16 cellular contexts compared by ENCODE assay signal in the genomic region with DNA sequence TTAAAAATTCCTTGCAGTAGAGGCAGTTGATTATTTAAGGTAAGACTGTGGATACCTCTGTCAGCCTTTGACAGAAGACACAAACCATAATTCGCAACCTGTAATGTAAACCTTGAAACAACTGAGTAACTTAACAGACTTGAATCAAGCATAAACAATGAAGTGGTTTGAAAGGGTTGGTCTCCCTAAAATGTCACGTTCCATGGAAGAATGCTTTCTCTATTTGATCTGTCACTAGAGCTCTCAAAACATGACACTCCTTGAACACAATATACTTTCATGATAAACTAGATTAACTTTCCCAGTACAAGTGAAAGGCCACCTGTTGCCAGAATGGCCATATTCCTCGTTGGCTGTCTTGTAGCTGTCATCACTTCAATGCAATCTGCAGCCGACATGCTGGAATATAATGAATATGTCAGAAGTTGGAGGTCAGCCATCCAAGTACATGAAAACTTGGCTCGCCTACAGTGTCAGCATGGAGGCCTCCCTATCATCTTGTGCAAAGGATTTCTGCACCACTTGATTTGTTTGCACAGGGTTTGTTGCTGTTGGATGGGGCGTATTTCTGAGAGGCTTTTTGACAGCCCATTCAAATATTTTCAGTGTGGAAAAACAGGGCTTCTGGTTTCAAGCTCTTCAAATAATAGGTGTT.
A peak's percentile ranks its signal among the peaks of the same experiment; 100 is the strongest.
DNase-seq lines count a peak whose midpoint lies in the region; ATAC-seq lines count a peak whose summit lies in the region.
"Had no signal": no experiment of that assay in that cellular context is flagged by ENCODE, and none has a peak within 500 bp of the region (broad histone marks: within the 10 kb centered on the region; RNA-seq: fewer than 3 reads in every experiment).

No MANE protein-coding gene starts in this region.

- peaks cover under 1% of the 10 kb centered on the region for H3K27me3 Mint-ChIP-seq in T-helper 2 cell treated with Interferon-gamma antibody and Interleukin-4, amounts not matched to agents 5 μg/mL and 100 μg/mL, for 36 hours (ENCODE audit: low read depth)
- H3K27me3 Mint-ChIP-seq: activated naive CD8-positive, alpha-beta T cell had no signal

- H3K36me3 Mint-ChIP-seq in T-helper 2 cell treated with Interferon-gamma antibody and Interleukin-4, amounts not matched to agents 5 μg/mL and 100 μg/mL, for 36 hours (ENCODE audit: low read depth), result no peaks in the 10 kb centered on the region
- H3K36me3 Mint-ChIP-seq: activated naive CD8-positive, alpha-beta T cell; stimulated activated effector memory CD8-positive, alpha-beta T cell treated with anti-CD3 and anti-CD28 coated beads, Interleukin-12 subunit alpha, Interleukin-12 subunit beta, amount 100 ng/mL, for 72 hours had no signal

- ATAC-seq in GM19463 (IDR thresholded peaks at IDR 0.05; ENCODE audit: unreplicated experiment) (no peak), GM21717 (IDR thresholded peaks at IDR 0.05; ENCODE audit: unreplicated experiment) (no peak), HG02623 (IDR thresholded peaks at IDR 0.05; ENCODE audit: unreplicated experiment) (no peak)
- ATAC-seq: Panc1; pancreas; stimulated activated effector memory CD8-positive, alpha-beta T cell treated with anti-CD3 and anti-CD28 coated beads, Interleukin-12 subunit alpha, Interleukin-12 subunit beta, amount 100 ng/mL, for 72 hours had no signal

- no peak overlapping the region for H3K4me3 Mint-ChIP-seq in T-helper 2 cell treated with Interferon-gamma antibody and Interleukin-4, amounts not matched to agents 5 μg/mL and 100 μg/mL, for 36 hours
- H3K4me3 Mint-ChIP-seq: activated naive CD8-positive, alpha-beta T cell; stimulated activated effector memory CD8-positive, alpha-beta T cell treated with anti-CD3 and anti-CD28 coated beads, Interleukin-12 subunit alpha, Interleukin-12 subunit beta, amount 100 ng/mL, for 72 hours had no signal

- DNase-seq in DMS153 (lab: John Stamatoyannopoulos, UW) (peak; percentile 50), NCI-H2029 (lab: John Stamatoyannopoulos, UW) (peak; percentile 88), brain pericyte (ENCODE audit: low read depth, low spot score) (peak; percentile 45), iris pigment epithelial cell (ENCODE audit: low read depth) (peak; percentile 59)
- DNase-seq in T-helper 2 cell treated with Interferon-gamma antibody and Interleukin-4, amounts not matched to agents 5 μg/mL and 100 μg/mL, for 36 hours (ENCODE audit: low spot score), result no peak
- DNase-seq: activated CD8-positive, alpha-beta memory T cell treated with anti-CD3 and anti-CD28 coated beads for 24 hours; NCI-H1694; pancreas; stimulated activated CD4-positive, alpha-beta T cell treated with anti-CD3 and anti-CD28 coated beads, Interleukin-2, amount 100 ng/mL, for 24 hours; T1000 had no signal

- H3K9me3 Mint-ChIP-seq in T-helper 2 cell treated with Interferon-gamma antibody and Interleukin-4, amounts not matched to agents 5 μg/mL and 100 μg/mL, for 36 hours, result no peaks in the 10 kb centered on the region
- H3K9me3 Mint-ChIP-seq: stimulated activated effector memory CD8-positive, alpha-beta T cell treated with anti-CD3 and anti-CD28 coated beads, Interleukin-12 subunit alpha, Interleukin-12 subunit beta, amount 100 ng/mL, for 72 hours had no signal

- no peaks in the 10 kb centered on the region for H3K4me1 Mint-ChIP-seq in T-helper 2 cell treated with Interferon-gamma antibody and Interleukin-4, amounts not matched to agents 5 μg/mL and 100 μg/mL, for 36 hours (ENCODE audit: low read depth)
- H3K4me1 Mint-ChIP-seq: stimulated activated effector memory CD8-positive, alpha-beta T cell treated with anti-CD3 and anti-CD28 coated beads, Interleukin-12 subunit alpha, Interleukin-12 subunit beta, amount 100 ng/mL, for 72 hours had no signal

- H3K27ac Mint-ChIP-seq in T-helper 2 cell treated with Interferon-gamma antibody and Interleukin-4, amounts not matched to agents 5 μg/mL and 100 μg/mL, for 36 hours, result no peak overlapping the region
- H3K27ac Mint-ChIP-seq: activated naive CD8-positive, alpha-beta T cell; stimulated activated effector memory CD8-positive, alpha-beta T cell treated with anti-CD3 and anti-CD28 coated beads, Interleukin-12 subunit alpha, Interleukin-12 subunit beta, amount 100 ng/mL, for 72 hours had no signal
